Comparison of ENCODE assay signal across 26 cellular contexts in genomic region chr12:41512531-41512930, GRCh38.
DNase-seq lines count a peak whose midpoint lies in the region; ATAC-seq, FAIRE-seq and TF ChIP-seq lines count a peak whose summit lies in the region.
"Had no signal": no experiment of that assay in that cellular context is flagged by ENCODE, and none has a peak within 500 bp of the region (broad histone marks: within the 10 kb centered on the region; RNA-seq: fewer than 3 reads in every experiment).

No MANE protein-coding gene starts in this region.

- no peak for TF ChIP-seq POLR2A in right lobe of liver (IDR thresholded peaks at IDR 0.05)
- no peak for TF ChIP-seq POLR2A in HepG2 (IDR thresholded peaks at IDR 0.05; ENCODE audit: insufficient read depth in 1 of 2, low read depth in 2 of 2, low read length in 2 of 2)
- TF ChIP-seq POLR2A in thyroid gland (IDR thresholded peaks at IDR 0.05), result no peak

- in situ Hi-C loops in HepG2 (cut with HindIII; ENCODE audit: extremely low pct_ligation_motif_present, low pct_unique_long_range_greater_than_20kb), result no loop called here

- TF ChIP-seq CTCF in right lobe of liver (IDR thresholded peaks at IDR 0.05) (no peak), HepG2 (CRISPR knock-in tag; IDR thresholded peaks at IDR 0.05) (no peak), foreskin keratinocyte (conservative IDR thresholded peaks at IDR 0.05) (no peak), thyroid gland (IDR thresholded peaks at IDR 0.05) (no peak), osteocyte (IDR thresholded peaks at IDR 0.05) (no peak)

- no peak overlapping the region for H3K4me3 Mint-ChIP-seq in osteocyte (ENCODE audit: unreplicated experiment)
- H3K4me3 Mint-ChIP-seq: activated naive CD4-positive, alpha-beta T cell treated with anti-CD3 and anti-CD28 coated beads, Interleukin-2, amount 10 ng/mL, durations not matched to agents 7 days and 5 days; immature natural killer cell; neural progenitor cell; WTC11 had no signal

- intact Hi-C loops in right lobe of liver (cut with DNase I), result no loop called here
- intact Hi-C loops in HepG2 (cut with micrococcal nuclease; ENCODE audit: unreplicated experiment), result no loop called here
- intact Hi-C loops in thyroid gland (cut with DNase I), result no loop called here

- no peak overlapping the region for H3K27ac Mint-ChIP-seq in osteocyte (ENCODE audit: unreplicated experiment)
- H3K27ac Mint-ChIP-seq: activated naive CD4-positive, alpha-beta T cell treated with anti-CD3 and anti-CD28 coated beads, Interleukin-2, amount 10 ng/mL, durations not matched to agents 7 days and 5 days; immature natural killer cell; neural progenitor cell; WTC11 had no signal

- POLR2A ChIA-PET in HepG2 (lab: Yijun Ruan, JAX), result no interaction called here

- TF ChIP-seq RAD21 in HepG2 (CRISPR knock-in tag; IDR thresholded peaks at IDR 0.05), result no peak

- no TSS peak for BruUV-seq in HepG2 (replicated peaks; lab: Mats Ljungman, UMichigan)

- H3K27me3 ChIP-seq in right lobe of liver (no peaks in the 10 kb centered on the region), HepG2 (ENCODE audit: control insufficient read depth in 1 of 2, insufficient read depth in 2 of 2, low read length in 2 of 2) (no peaks in the 10 kb centered on the region), foreskin keratinocyte (no peaks in the 10 kb centered on the region), thyroid gland (no peaks in the 10 kb centered on the region)
- H3K27me3 ChIP-seq: colonic mucosa, neural progenitor cell had no signal

- H3K4me2 ChIP-seq in HepG2 (ENCODE audit: low read depth, low read length), result no peak overlapping the region
- H3K4me2 ChIP-seq: neural progenitor cell had no signal

- TF ChIP-seq EP300 in HepG2 (IDR thresholded peaks at IDR 0.05; ENCODE audit: low read depth in 2 of 2, low read length in 2 of 2) (no peak), HepG2 (CRISPR knock-in tag; IDR thresholded peaks at IDR 0.05; ENCODE audit: borderline replicate concordance) (no peak)

- ATAC-seq in right lobe of liver (peak; percentile 30 to 86 (median 44)), HepG2 (no peak), foreskin keratinocyte (peak; percentile 41)
- ATAC-seq: GM12878, WTC11 had no signal

- H3K27ac ChIP-seq in right lobe of liver (no peak overlapping the region), HepG2 (ENCODE audit: extremely low read length, insufficient read depth, low read length) (no peak overlapping the region), foreskin keratinocyte (no peak overlapping the region), thyroid gland (no peak overlapping the region)
- H3K27ac ChIP-seq: colonic mucosa, HL-60, neural progenitor cell, prostate gland, skin epidermis had no signal

- CTCF ChIA-PET in HepG2 (lab: Yijun Ruan, JAX; ENCODE audit: low intra/inter-chr PET ratio, low total read pairs), result no interaction called here

- H3K4me3 ChIP-seq in right lobe of liver (no peak overlapping the region), HepG2 (replicated peaks in 1 of 3; ENCODE audit: insufficient read depth in 1 of 3, low read depth in 2 of 3, low read length in 3 of 3) (no peak overlapping the region), thyroid gland (replicated peaks in 1 of 3) (no peak overlapping the region)
- H3K4me3 ChIP-seq: colonic mucosa, GM12878, neural progenitor cell, prostate gland, skin epidermis had no signal

- no peaks in the 10 kb centered on the region for H3K4me1 Mint-ChIP-seq in osteocyte (ENCODE audit: unreplicated experiment)
- H3K4me1 Mint-ChIP-seq: activated naive CD4-positive, alpha-beta T cell treated with anti-CD3 and anti-CD28 coated beads, Interleukin-2, amount 10 ng/mL, durations not matched to agents 7 days and 5 days; immature natural killer cell had no signal

- FAIRE-seq in HepG2 (lab: Jason Lieb, UNC), result no peak
- FAIRE-seq: bronchial epithelial cell, endometrium, GM12878 had no signal

- no peaks in the 10 kb centered on the region for H3K79me2 ChIP-seq in HepG2 (ENCODE audit: insufficient read depth, low read length)

- H3K4me1 ChIP-seq in right lobe of liver (no peaks in the 10 kb centered on the region), HepG2 (ENCODE audit: insufficient read depth, low read length) (no peaks in the 10 kb centered on the region), foreskin keratinocyte (no peaks in the 10 kb centered on the region), thyroid gland (no peaks in the 10 kb centered on the region)
- H3K4me1 ChIP-seq: Caco-2, colonic mucosa, neural progenitor cell had no signal

- no peak for DNase-seq in right lobe of liver
- DNase-seq in HepG2 (ENCODE audit: low spot score), result no peak
- DNase-seq in foreskin keratinocyte, result peak in 1 of 2 donors; percentile 7
- peak; percentile 70 to 87 for DNase-seq in lung microvascular endothelial cell (ENCODE audit: low read depth in 2 of 2)
- no peak for DNase-seq in HPDE6-E6E7 (ENCODE audit: extremely low spot score)
- no peak for DNase-seq in thyroid gland
- DNase-seq in osteocyte (ENCODE audit: extremely low spot score, unreplicated experiment), result no peak
- DNase-seq in NCI-H2029 (lab: John Stamatoyannopoulos, UW), result no peak
- DNase-seq: activated naive CD4-positive, alpha-beta T cell treated with anti-CD3 and anti-CD28 coated beads, Interleukin-2, amount 10 ng/mL, durations not matched to agents 7 days and 5 days; amygdala; Caco-2; colonic mucosa; HCEC 1CT; immature natural killer cell; NCI-H1092; NCI-H187; NCI-H2227 treated with DMSO at 0.1 percent for 48 hours; substantia nigra had no signal

- H3K9ac ChIP-seq in HepG2 (ENCODE audit: insufficient read depth, low read depth, low read length), result no peak overlapping the region
- H3K9ac ChIP-seq: neural progenitor cell had no signal

- H3K36me3 ChIP-seq in right lobe of liver (no peaks in the 10 kb centered on the region), HepG2 (replicated peaks in 1 of 2; ENCODE audit: control insufficient read depth in 1 of 2, insufficient read depth in 2 of 2, low read length in 2 of 2) (no peaks in the 10 kb centered on the region), thyroid gland (no peaks in the 10 kb centered on the region)
- H3K36me3 ChIP-seq: colonic mucosa, neural progenitor cell, prostate gland had no signal

- H3K27me3 Mint-ChIP-seq in osteocyte (ENCODE audit: unreplicated experiment), result peaks cover 4% of the 10 kb centered on the region
- H3K27me3 Mint-ChIP-seq: activated naive CD4-positive, alpha-beta T cell treated with anti-CD3 and anti-CD28 coated beads, Interleukin-2, amount 10 ng/mL, durations not matched to agents 7 days and 5 days had no signal

- H3K36me3 Mint-ChIP-seq in osteocyte (ENCODE audit: unreplicated experiment), result no peaks in the 10 kb centered on the region
- H3K36me3 Mint-ChIP-seq: activated naive CD4-positive, alpha-beta T cell treated with anti-CD3 and anti-CD28 coated beads, Interleukin-2, amount 10 ng/mL, durations not matched to agents 7 days and 5 days; immature natural killer cell; neural progenitor cell; WTC11 had no signal

- no peaks in the 10 kb centered on the region for H3K9me3 Mint-ChIP-seq in osteocyte (ENCODE audit: unreplicated experiment)
- H3K9me3 Mint-ChIP-seq: activated naive CD4-positive, alpha-beta T cell treated with anti-CD3 and anti-CD28 coated beads, Interleukin-2, amount 10 ng/mL, durations not matched to agents 7 days and 5 days; neural progenitor cell; WTC11 had no signal

- WGBS in right lobe of liver (ENCODE audit: insufficient coverage, low coverage, low lambda C conversion rate, missing lambda C conversion rate), result 65% methylated on average over 2 of the region's 2 CpGs
- WGBS in HepG2 (ENCODE audit: low lambda C conversion rate), result 0% methylated on average over 2 of the region's 2 CpGs
- 78 to 87% methylated on average over 2 of the region's 2 CpGs for WGBS in thyroid gland, 2 donors

- no peak overlapping the region for H2AFZ ChIP-seq in HepG2 (ENCODE audit: low read length)
- H2AFZ ChIP-seq: neural progenitor cell had no signal

- no peaks in the 10 kb centered on the region for H4K20me1 ChIP-seq in HepG2 (ENCODE audit: insufficient read depth, low read length)

- H3K9me3 ChIP-seq in right lobe of liver (no peaks in the 10 kb centered on the region), HepG2 (ENCODE audit: low read length) (no peaks in the 10 kb centered on the region), thyroid gland (no peaks in the 10 kb centered on the region)
- H3K9me3 ChIP-seq: Caco-2, colonic mucosa, prostate gland had no signal

TF ChIP-seq in HepG2, 621 proteins besides CTCF, POLR2A, EP300 and RAD21 (continues in another document):
- no peak for TF ChIP-seq THAP9 (CRISPR knock-in tag; IDR thresholded peaks at IDR 0.05; ENCODE audit: borderline replicate concordance)
- no peak for TF ChIP-seq RCOR2 (CRISPR knock-in tag; IDR thresholded peaks at IDR 0.05)

Comparison
In these comparisons a context has a peak if more than half of its experiments do, and no peak if none do; other contexts are left out.
1. DNase-seq: peak in lung microvascular endothelial cell (2 of 2); none in right lobe of liver (0 of 3), HepG2 (single experiment), HPDE6-E6E7 (single experiment), thyroid gland (0 of 2), osteocyte (single experiment) and NCI-H2029 (single experiment).